24 cellular contexts compared by ENCODE assay signal in the genomic region with DNA sequence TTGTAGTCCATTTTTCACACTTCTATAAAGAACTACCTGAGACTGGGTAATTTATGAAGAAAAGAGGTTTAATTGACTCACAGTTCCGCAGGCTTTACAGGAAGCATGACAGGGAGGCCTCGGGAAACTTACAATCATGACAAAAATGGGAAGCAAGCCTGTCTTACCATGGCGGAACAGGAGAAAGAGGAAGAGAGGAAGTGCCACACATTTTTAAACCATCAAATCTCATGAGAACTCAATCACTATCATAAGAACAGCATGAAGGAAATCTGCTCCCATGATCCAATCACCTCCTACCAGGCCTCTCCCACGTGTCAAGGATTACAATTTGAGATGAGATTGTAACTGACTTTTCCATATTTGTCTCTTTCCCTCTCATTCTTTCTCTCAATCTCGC.
"Had no signal": no experiment of that assay in that cellular context is flagged by ENCODE, and none has a peak within 500 bp of the region (broad histone marks: within the 10 kb centered on the region; RNA-seq: fewer than 3 reads in every experiment).

No MANE protein-coding gene starts in this region.

- H3K4me3 ChIP-seq: breast epithelium, coronary artery, MG63, PC-9 had no signal

- DNase-seq: activated CD4-positive, alpha-beta T cell treated with anti-CD3 and anti-CD28 coated beads for 4 hours; activated CD8-positive, alpha-beta memory T cell treated with anti-CD3 and anti-CD28 coated beads, Interleukin-2, amount 50 U/mL, for 4 hours; activated CD8-positive, alpha-beta T cell treated with anti-CD3 and anti-CD28 coated beads for 36 hours; activated gamma-delta T cell treated with Interleukin-2 at 50 U/mL for 16 hours; activated T-cell treated with anti-CD3 and anti-CD28 coated beads, Interleukin-2, amount 50 U/mL, for 72 hours; aorta; central memory CD4-positive, alpha-beta T cell; MG63; NCI-H1048; NCI-H1417; NCI-H1930; NCI-H2171 treated with DMSO at 0.1 percent for 48 hours; NCI-H345; NCI-H510A; NCI-H526 treated with DMSO at 0.1 percent for 48 hours; NCI-H82; PC-9; SIG-M5; T-cell had no signal

- H3K4me1 ChIP-seq: breast epithelium had no signal

- ATAC-seq: activated CD4-positive, CD25-positive, alpha-beta regulatory T cell treated with anti-CD3 and anti-CD28 coated beads, Interleukin-2, amount 50 U/mL, for 24 hours; activated CD8-positive, alpha-beta T cell treated with anti-CD3 and anti-CD28 coated beads for 36 hours; activated T-cell treated with anti-CD3 and anti-CD28 coated beads, Interleukin-2, amount 50 U/mL, for 72 hours; T-cell had no signal

- H3K4me3 Mint-ChIP-seq: activated CD8-positive, alpha-beta T cell treated with anti-CD3 and anti-CD28 coated beads for 36 hours; activated naive CD4-positive, alpha-beta T cell treated with anti-CD3 and anti-CD28 coated beads, Interleukin-2, amount 50 U/mL, for 24 hours; activated T-cell treated with anti-CD3 and anti-CD28 coated beads, Interleukin-2, amount 50 U/mL, for 72 hours; T-cell had no signal

- H3K9me3 Mint-ChIP-seq: activated CD8-positive, alpha-beta T cell treated with anti-CD3 and anti-CD28 coated beads for 36 hours; activated naive CD4-positive, alpha-beta T cell treated with anti-CD3 and anti-CD28 coated beads, Interleukin-2, amount 50 U/mL, for 24 hours; activated T-cell treated with anti-CD3 and anti-CD28 coated beads, Interleukin-2, amount 50 U/mL, for 72 hours; activated T-helper 2 cell treated with anti-CD3 and anti-CD28 coated beads, Interferon-gamma antibody, Interleukin-2, Interleukin-4, amounts not matched to agents 10 μg/mL and 5 μg/mL and 100 μg/mL, durations not matched to agents 14 hours and 24 hours and 36 hours; T-cell had no signal

- H3K4me2 ChIP-seq: PC-9 had no signal

- H2AFZ ChIP-seq: PC-9 had no signal

- H3K36me3 ChIP-seq: breast epithelium, MG63 had no signal

- H3K9me3 ChIP-seq: breast epithelium, MG63 had no signal

- H3K27ac ChIP-seq: breast epithelium, coronary artery, PC-9 had no signal

- H3K4me1 Mint-ChIP-seq: activated naive CD4-positive, alpha-beta T cell treated with anti-CD3 and anti-CD28 coated beads, Interleukin-2, amount 50 U/mL, for 24 hours; T-cell had no signal

- H3K36me3 Mint-ChIP-seq: T-cell had no signal

- H3K27me3 ChIP-seq: breast epithelium, MG63 had no signal

- H3K27ac Mint-ChIP-seq: activated CD8-positive, alpha-beta T cell treated with anti-CD3 and anti-CD28 coated beads for 36 hours; activated naive CD4-positive, alpha-beta T cell treated with anti-CD3 and anti-CD28 coated beads, Interleukin-2, amount 50 U/mL, for 24 hours; activated T-cell treated with anti-CD3 and anti-CD28 coated beads, Interleukin-2, amount 50 U/mL, for 72 hours; activated T-helper 2 cell treated with anti-CD3 and anti-CD28 coated beads, Interferon-gamma antibody, Interleukin-2, Interleukin-4, amounts not matched to agents 10 μg/mL and 5 μg/mL and 100 μg/mL, durations not matched to agents 14 hours and 24 hours and 36 hours; T-cell had no signal
